In genomic region chr17:56937688-56938087, GRCh38 we compare ENCODE assay signal across 19 cellular contexts. TPM values are rescaled to one million over a fixed set of nuclear protein-coding genes. Genes with fewer than 3 reads are reported as not detected.
DNase-seq lines count a peak whose midpoint lies in the region; ATAC-seq, FAIRE-seq and TF ChIP-seq lines count a peak whose summit lies in the region.
"Had no signal": no experiment of that assay in that cellular context is flagged by ENCODE, and none has a peak within 500 bp of the region (broad histone marks: within the 10 kb centered on the region; RNA-seq: fewer than 3 reads in every experiment).

No MANE protein-coding gene starts in this region.

- 0 out of 2 replicates have a peak, but pooled peaks cover 4% of the 10 kb centered on the region for H3F3A ChIP-seq in GM23248 (ENCODE audit: insufficient read depth)

- peak overlapping the region; percentile 7 for H3K27ac Mint-ChIP-seq in activated T-cell treated with anti-CD3 and anti-CD28 coated beads, Interleukin-2, amount 50 U/mL, for 24 hours
- peak overlapping the region; percentile 89 for H3K27ac Mint-ChIP-seq in activated T-helper 17 cell treated with anti-CD3 and anti-CD28 coated beads, Interleukin-2, amount 50 U/mL, for 72 hours
- H3K27ac Mint-ChIP-seq in osteocyte (ENCODE audit: unreplicated experiment): no peak overlapping the region
- H3K27ac Mint-ChIP-seq: CD8-positive, alpha-beta T cell; endodermal cell had no signal

- H3K79me2 ChIP-seq in GM23248 (ENCODE audit: insufficient read depth): no peaks in the 10 kb centered on the region
- H3K79me2 ChIP-seq in HepG2 (ENCODE audit: insufficient read depth, low read length): no peaks in the 10 kb centered on the region

- 67 to 79% methylated on average over 2 of the region's 2 CpGs for WGBS in GM23248 (ENCODE audit: low coverage in 1 of 2, low lambda C conversion rate in 2 of 2, missing lambda C conversion rate in 2 of 2), 2 experiments
- WGBS in HepG2 (ENCODE audit: low lambda C conversion rate): 80% methylated on average over 2 of the region's 2 CpGs

- POLR2A ChIA-PET in HepG2 (lab: Yijun Ruan, JAX): interaction anchor here (1.0 kb wide), 1 partner anchor 24 kb away, joined by 4 read pairs; the partner anchor contains the start of gene TRIM25

- no peak for DNase-seq in activated T-cell treated with anti-CD3 and anti-CD28 coated beads, Interleukin-2, amount 50 U/mL, for 24 hours
- no peak for DNase-seq in activated T-cell treated with anti-CD3 and anti-CD28 coated beads, Interleukin-2, amount 50 U/mL, for 48 hours
- DNase-seq in GM23248: peak; percentile 25
- no peak for DNase-seq in HepG2 (ENCODE audit: low spot score)
- DNase-seq in osteocyte (ENCODE audit: extremely low spot score, unreplicated experiment): no peak
- no peak for DNase-seq in DMS 273 treated with DMSO at 0.1 percent for 48 hours (lab: John Stamatoyannopoulos, UW)
- DNase-seq: activated CD4-positive, alpha-beta T cell treated with anti-CD3 and anti-CD28 coated beads, Interleukin-2, amount 50 U/mL, for 48 hours; activated effector memory CD4-positive, alpha-beta T cell treated with Interleukin-2 at 50 U/mL for 16 hours; CD8-positive, alpha-beta T cell; endodermal cell; Karpas-422; left lung; NCI-H2171; NCI-H526 treated with DMSO at 0.1 percent for 48 hours; pancreas; stimulated activated CD4-positive, alpha-beta T cell treated with anti-CD3 and anti-CD28 coated beads, Interleukin-2, amount 100 ng/mL, for 24 hours had no signal

- CTCF ChIA-PET in HepG2 (lab: Yijun Ruan, JAX; ENCODE audit: low intra/inter-chr PET ratio, low total read pairs): interaction anchor here (1.2 to 3.3 kb wide), 2 partner anchors 118 kb away, joined by 4 to 45 read pairs; no protein-coding TSS in a partner anchor

- H4K20me1 ChIP-seq in GM23248 (ENCODE audit: insufficient read depth): no peaks in the 10 kb centered on the region
- H4K20me1 ChIP-seq in HepG2 (ENCODE audit: insufficient read depth, low read length): peaks cover 3% of the 10 kb centered on the region

- H3K4me1 ChIP-seq in GM23248 (ENCODE audit: insufficient read depth) (peaks cover 6% of the 10 kb centered on the region), HepG2 (ENCODE audit: insufficient read depth, low read length) (peaks cover 19% of the 10 kb centered on the region)
- H3K4me1 ChIP-seq: pancreas had no signal

- H3K9me3 ChIP-seq in GM23248 (ENCODE audit: low read depth) (no peaks in the 10 kb centered on the region), HepG2 (ENCODE audit: low read length) (no peaks in the 10 kb centered on the region)
- H3K9me3 ChIP-seq: left lung, pancreas had no signal

- H3K36me3 ChIP-seq in GM23248 (ENCODE audit: low read depth): peaks cover 25% of the 10 kb centered on the region; the same call in 1 of the 2 replicates
- H3K36me3 ChIP-seq in HepG2 (replicated peaks in 1 of 2; ENCODE audit: control insufficient read depth in 1 of 2, insufficient read depth in 2 of 2, low read length in 2 of 2): peaks cover 8 to 54% of the 10 kb centered on the region in 2 experiments

- no peaks in the 10 kb centered on the region for H3K9me2 ChIP-seq in GM23248 (ENCODE audit: insufficient read depth)

- no peak for TF ChIP-seq POLR2A in HepG2 (IDR thresholded peaks at IDR 0.05; ENCODE audit: insufficient read depth in 1 of 2, low read depth in 2 of 2, low read length in 2 of 2)

- H3K27me3 ChIP-seq in GM23248 (replicated peaks; ENCODE audit: insufficient read depth) (no peaks in the 10 kb centered on the region), HepG2 (ENCODE audit: control insufficient read depth in 1 of 2, insufficient read depth in 2 of 2, low read length in 2 of 2) (no peaks in the 10 kb centered on the region)
- H3K27me3 ChIP-seq: left lung, pancreas had no signal

- TF ChIP-seq EP300 in HepG2 (IDR thresholded peaks at IDR 0.05; ENCODE audit: low read depth in 2 of 2, low read length in 2 of 2): no peak
- no peak for TF ChIP-seq EP300 in HepG2 (CRISPR knock-in tag; IDR thresholded peaks at IDR 0.05; ENCODE audit: borderline replicate concordance)

- H3K4me1 Mint-ChIP-seq in activated T-cell treated with anti-CD3 and anti-CD28 coated beads, Interleukin-2, amount 50 U/mL, for 24 hours (ENCODE audit: low read depth): peaks cover 22% of the 10 kb centered on the region
- peaks cover 15% of the 10 kb centered on the region for H3K4me1 Mint-ChIP-seq in activated T-helper 17 cell treated with anti-CD3 and anti-CD28 coated beads, Interleukin-2, amount 50 U/mL, for 72 hours
- H3K4me1 Mint-ChIP-seq in osteocyte (ENCODE audit: unreplicated experiment): no peaks in the 10 kb centered on the region
- H3K4me1 Mint-ChIP-seq: endodermal cell had no signal

- no peak overlapping the region for H3K4me3 Mint-ChIP-seq in activated T-cell treated with anti-CD3 and anti-CD28 coated beads, Interleukin-2, amount 50 U/mL, for 24 hours
- peak overlapping the region; percentile 56 for H3K4me3 Mint-ChIP-seq in activated T-helper 17 cell treated with anti-CD3 and anti-CD28 coated beads, Interleukin-2, amount 50 U/mL, for 72 hours
- no peak overlapping the region for H3K4me3 Mint-ChIP-seq in osteocyte (ENCODE audit: unreplicated experiment)
- H3K4me3 Mint-ChIP-seq: CD8-positive, alpha-beta T cell; endodermal cell had no signal

- no peaks in the 10 kb centered on the region for H3K27me3 Mint-ChIP-seq in activated T-cell treated with anti-CD3 and anti-CD28 coated beads, Interleukin-2, amount 50 U/mL, for 24 hours
- H3K27me3 Mint-ChIP-seq in activated T-helper 17 cell treated with anti-CD3 and anti-CD28 coated beads, Interleukin-2, amount 50 U/mL, for 72 hours: no peaks in the 10 kb centered on the region
- no peaks in the 10 kb centered on the region for H3K27me3 Mint-ChIP-seq in osteocyte (ENCODE audit: unreplicated experiment)

- H3K27ac ChIP-seq in GM23248 (no peak overlapping the region), HepG2 (ENCODE audit: extremely low read length, insufficient read depth, low read length) (no peak overlapping the region)
- H3K27ac ChIP-seq: left lung, pancreas had no signal

- intact Hi-C loops in HepG2 (cut with micrococcal nuclease; ENCODE audit: unreplicated experiment): no loop called here

- H3K4me2 ChIP-seq in GM23248 (ENCODE audit: unreplicated experiment) (no peak overlapping the region), HepG2 (ENCODE audit: low read depth, low read length) (no peak overlapping the region)

- no peak overlapping the region for H3K4me3 ChIP-seq in GM23248
- no peak overlapping the region for H3K4me3 ChIP-seq in HepG2 (replicated peaks in 1 of 3; ENCODE audit: insufficient read depth in 1 of 3, low read depth in 2 of 3, low read length in 3 of 3)
- H3K4me3 ChIP-seq: left lung, pancreas had no signal

- in situ Hi-C loops in GM23248 (cut with MboI): no loop called here
- in situ Hi-C loops in HepG2 (cut with HindIII; ENCODE audit: extremely low pct_ligation_motif_present, low pct_unique_long_range_greater_than_20kb): no loop called here

- no peak for FAIRE-seq in HepG2 (lab: Jason Lieb, UNC)
- FAIRE-seq: pancreas, urothelium cell line had no signal

- TF ChIP-seq RAD21 in HepG2 (CRISPR knock-in tag; IDR thresholded peaks at IDR 0.05): no peak

- no TSS peak for BruUV-seq in HepG2 (replicated peaks; lab: Mats Ljungman, UMichigan)

- H2AFZ ChIP-seq in GM23248 (no peak overlapping the region), HepG2 (ENCODE audit: low read length) (no peak overlapping the region)

- peaks cover 86% of the 10 kb centered on the region for H3K36me3 Mint-ChIP-seq in activated T-cell treated with anti-CD3 and anti-CD28 coated beads, Interleukin-2, amount 50 U/mL, for 24 hours (ENCODE audit: low read depth)
- peaks cover 90% of the 10 kb centered on the region for H3K36me3 Mint-ChIP-seq in activated T-helper 17 cell treated with anti-CD3 and anti-CD28 coated beads, Interleukin-2, amount 50 U/mL, for 72 hours (ENCODE audit: low read depth)
- peaks cover 44% of the 10 kb centered on the region for H3K36me3 Mint-ChIP-seq in osteocyte (ENCODE audit: unreplicated experiment)

- peak; percentile 34 for ATAC-seq in activated T-helper 17 cell treated with anti-CD3 and anti-CD28 coated beads, Interleukin-2, amount 50 U/mL, for 72 hours (replicated peaks)
- ATAC-seq in HepG2 (no peak), HG03039 (IDR thresholded peaks at IDR 0.05; ENCODE audit: unreplicated experiment) (no peak)
- ATAC-seq: CD8-positive, alpha-beta T cell; left lung; pancreas had no signal

- H3K9ac ChIP-seq in GM23248 (no peak overlapping the region), HepG2 (ENCODE audit: insufficient read depth, low read depth, low read length) (no peak overlapping the region)

- no peaks in the 10 kb centered on the region for H3K9me3 Mint-ChIP-seq in activated T-cell treated with anti-CD3 and anti-CD28 coated beads, Interleukin-2, amount 50 U/mL, for 24 hours
- no peaks in the 10 kb centered on the region for H3K9me3 Mint-ChIP-seq in activated T-helper 17 cell treated with anti-CD3 and anti-CD28 coated beads, Interleukin-2, amount 50 U/mL, for 72 hours
- H3K9me3 Mint-ChIP-seq in osteocyte (ENCODE audit: unreplicated experiment): no peaks in the 10 kb centered on the region
- H3K9me3 Mint-ChIP-seq: CD8-positive, alpha-beta T cell had no signal

- TF ChIP-seq CTCF in HepG2 (CRISPR knock-in tag; IDR thresholded peaks at IDR 0.05) (no peak), osteocyte (IDR thresholded peaks at IDR 0.05) (no peak)

RNA-seq across cellular contexts. Expression of gene COIL, which starts 23.2 kb away (rescaled TPM):
- 10.7 and 10.9 TPM in 2 replicates for total RNA-seq in GM23248 (2014; rRNA removed; shearing (Covaris generic))
- 9.5 and 10.5 TPM in 2 replicates for polyA plus RNA-seq in GM23248 (2016; fragmentation: Nextera tagmentation; extraction: Ambion mirVana)
- 10 to 100 TPM; 23.1 to 24.4 TPM for total RNA-seq in activated T-helper 17 cell treated with anti-CD3 and anti-CD28 coated beads, Interleukin-2, amount 50 U/mL, for 72 hours
- 29.4 and 39.0 TPM in 2 replicates for total RNA-seq in HepG2 (2016; rRNA removed; fragmentation: Illumina TruSeq; extraction: Trizol)
- total RNA-seq in HepG2 (2016; cell fraction: cytosol; rRNA removed; fragmentation: Illumina TruSeq; extraction: Trizol; ENCODE audit: low read depth): 6.3 and 7.1 TPM in 2 replicates
- total RNA-seq in HepG2 (2016; cell fraction: insoluble cytoplasmic fraction; rRNA removed; fragmentation: Illumina TruSeq; extraction: Trizol): 30.1 and 39.1 TPM in 2 replicates
- total RNA-seq in HepG2 (2016; cell fraction: membrane; rRNA removed; fragmentation: Illumina TruSeq; extraction: Trizol): 15.5 and 19.2 TPM in 2 replicates
- total RNA-seq in HepG2 (2016; cell fraction: nucleus; rRNA removed; fragmentation: Illumina TruSeq; extraction: Trizol): 22.5 and 22.8 TPM in 2 replicates
- 5.7 and 8.1 TPM in 2 replicates for polyA plus RNA-seq in HepG2 (2011; rRNA removed)
- polyA plus RNA-seq in HepG2 (2011; cell fraction: cytosol; rRNA removed): 3.4 and 4.6 TPM in 2 replicates
- 4.1 and 5.2 TPM in 2 replicates for polyA plus RNA-seq in HepG2 (2011; cell fraction: nucleus; rRNA removed)
- 9.5 and 14.7 TPM in 2 replicates for polyA plus RNA-seq in HepG2 (2012)
- 3.3 and 3.7 TPM in 2 replicates for polyA plus RNA-seq in HepG2 (2016; cell fraction: cytosol; fragmentation: Illumina TruSeq; extraction: Trizol; ENCODE audit: low read depth)
- polyA plus RNA-seq in HepG2 (2016; cell fraction: insoluble cytoplasmic fraction; fragmentation: Illumina TruSeq; extraction: Trizol; ENCODE audit: low read depth): 35.9 and 36.8 TPM in 2 replicates
- polyA plus RNA-seq in HepG2 (2016; cell fraction: membrane; fragmentation: Illumina TruSeq; extraction: Trizol; ENCODE audit: low read depth): 6.7 and 7.4 TPM in 2 replicates
- 29.1 and 29.2 TPM in 2 replicates for polyA plus RNA-seq in HepG2 (2016; cell fraction: nucleus; fragmentation: Illumina TruSeq; extraction: Trizol; ENCODE audit: insufficient read depth, low read depth)
- polyA minus RNA-seq in HepG2 (2011; rRNA and poly(A)+ RNA removed; ENCODE audit: low replicate concordance): 4.9 and 6.4 TPM in 2 replicates
- 3.8 and 4.4 TPM in 2 replicates for polyA minus RNA-seq in HepG2 (2011; cell fraction: cytosol; rRNA and poly(A)+ RNA removed)
- 9.0 and 10.3 TPM in 2 replicates for polyA minus RNA-seq in HepG2 (2011; cell fraction: nucleus; rRNA and poly(A)+ RNA removed)
- 14.9 and 15.2 TPM in 2 replicates for total RNA-seq in osteocyte

RNA-seq across cellular contexts. Expression of gene TRIM25, which starts 23.8 kb away (rescaled TPM):
- 25.7 and 27.3 TPM in 2 replicates for total RNA-seq in GM23248 (2014; rRNA removed; shearing (Covaris generic))
- polyA plus RNA-seq in GM23248 (2016; fragmentation: Nextera tagmentation; extraction: Ambion mirVana) (22.2 and 22.8 TPM in 2 replicates), HepG2 (2011; rRNA removed) (30.8 and 37.6 TPM in 2 replicates)
- total RNA-seq in activated T-helper 17 cell treated with anti-CD3 and anti-CD28 coated beads, Interleukin-2, amount 50 U/mL, for 72 hours: 100 to 1,000 TPM; 121 to 285 TPM
- total RNA-seq in HepG2 (2016; rRNA removed; fragmentation: Illumina TruSeq; extraction: Trizol) (38.3 and 42.2 TPM in 2 replicates), osteocyte (28.1 and 35.1 TPM in 2 replicates)
- total RNA-seq in HepG2 (2016; cell fraction: cytosol; rRNA removed; fragmentation: Illumina TruSeq; extraction: Trizol; ENCODE audit: low read depth): 11.5 and 12.7 TPM in 2 replicates
- 30.2 and 40.2 TPM in 2 replicates for total RNA-seq in HepG2 (2016; cell fraction: insoluble cytoplasmic fraction; rRNA removed; fragmentation: Illumina TruSeq; extraction: Trizol)
- 13.6 and 14.8 TPM in 2 replicates for total RNA-seq in HepG2 (2016; cell fraction: membrane; rRNA removed; fragmentation: Illumina TruSeq; extraction: Trizol)
- 60.9 and 76.8 TPM in 2 replicates for total RNA-seq in HepG2 (2016; cell fraction: nucleus; rRNA removed; fragmentation: Illumina TruSeq; extraction: Trizol)
- polyA plus RNA-seq in HepG2 (2011; cell fraction: cytosol; rRNA removed): 17.8 and 19.0 TPM in 2 replicates
- polyA plus RNA-seq in HepG2 (2011; cell fraction: nucleus; rRNA removed): 100 and 122 TPM in 2 replicates
- 34.2 and 35.8 TPM in 2 replicates for polyA plus RNA-seq in HepG2 (2012)
- polyA plus RNA-seq in HepG2 (2016; cell fraction: cytosol; fragmentation: Illumina TruSeq; extraction: Trizol; ENCODE audit: low read depth): 1.8 and 2.0 TPM in 2 replicates
- 32.0 and 43.7 TPM in 2 replicates for polyA plus RNA-seq in HepG2 (2016; cell fraction: insoluble cytoplasmic fraction; fragmentation: Illumina TruSeq; extraction: Trizol; ENCODE audit: low read depth)
- 5.0 and 6.2 TPM in 2 replicates for polyA plus RNA-seq in HepG2 (2016; cell fraction: membrane; fragmentation: Illumina TruSeq; extraction: Trizol; ENCODE audit: low read depth)
- polyA plus RNA-seq in HepG2 (2016; cell fraction: nucleus; fragmentation: Illumina TruSeq; extraction: Trizol; ENCODE audit: insufficient read depth, low read depth): 104 and 121 TPM in 2 replicates
- polyA minus RNA-seq in HepG2 (2011; rRNA and poly(A)+ RNA removed; ENCODE audit: low replicate concordance): 51.6 and 77.7 TPM in 2 replicates
- 27.8 and 28.2 TPM in 2 replicates for polyA minus RNA-seq in HepG2 (2011; cell fraction: cytosol; rRNA and poly(A)+ RNA removed)
- 64.4 and 71.0 TPM in 2 replicates for polyA minus RNA-seq in HepG2 (2011; cell fraction: nucleus; rRNA and poly(A)+ RNA removed)

RNA-seq across cellular contexts. Expression of gene SCPEP1, which starts 40.2 kb away (rescaled TPM):
- total RNA-seq in GM23248 (2014; rRNA removed; shearing (Covaris generic)): 31.0 and 36.0 TPM in 2 replicates
- polyA plus RNA-seq in GM23248 (2016; fragmentation: Nextera tagmentation; extraction: Ambion mirVana): 40.7 and 42.0 TPM in 2 replicates
- total RNA-seq in activated T-helper 17 cell treated with anti-CD3 and anti-CD28 coated beads, Interleukin-2, amount 50 U/mL, for 72 hours: 10 to 100 TPM; 22.8 to 31.9 TPM
- 12.3 and 27.3 TPM in 2 replicates for total RNA-seq in HepG2 (2016; rRNA removed; fragmentation: Illumina TruSeq; extraction: Trizol)
- total RNA-seq in HepG2 (2016; cell fraction: cytosol; rRNA removed; fragmentation: Illumina TruSeq; extraction: Trizol; ENCODE audit: low read depth): 1.9 and 2.5 TPM in 2 replicates
- total RNA-seq in HepG2 (2016; cell fraction: insoluble cytoplasmic fraction; rRNA removed; fragmentation: Illumina TruSeq; extraction: Trizol): 13.5 and 27.2 TPM in 2 replicates
- 5.4 TPM in 2 replicates for total RNA-seq in HepG2 (2016; cell fraction: membrane; rRNA removed; fragmentation: Illumina TruSeq; extraction: Trizol)
- 18.9 and 24.3 TPM in 2 replicates for total RNA-seq in HepG2 (2016; cell fraction: nucleus; rRNA removed; fragmentation: Illumina TruSeq; extraction: Trizol)
- polyA plus RNA-seq in HepG2 (2011; rRNA removed): 20.9 and 24.3 TPM in 2 replicates
- 12.8 and 18.3 TPM in 2 replicates for polyA plus RNA-seq in HepG2 (2011; cell fraction: cytosol; rRNA removed)
- polyA plus RNA-seq in HepG2 (2011; cell fraction: nucleus; rRNA removed): 17.7 and 24.2 TPM in 2 replicates
- polyA plus RNA-seq in HepG2 (2012): 23.2 and 26.2 TPM in 2 replicates
- 1.6 and 1.8 TPM in 2 replicates for polyA plus RNA-seq in HepG2 (2016; cell fraction: cytosol; fragmentation: Illumina TruSeq; extraction: Trizol; ENCODE audit: low read depth)
- 10.5 and 11.5 TPM in 2 replicates for polyA plus RNA-seq in HepG2 (2016; cell fraction: insoluble cytoplasmic fraction; fragmentation: Illumina TruSeq; extraction: Trizol; ENCODE audit: low read depth)
- 2.4 and 3.1 TPM in 2 replicates for polyA plus RNA-seq in HepG2 (2016; cell fraction: membrane; fragmentation: Illumina TruSeq; extraction: Trizol; ENCODE audit: low read depth)
- polyA plus RNA-seq in HepG2 (2016; cell fraction: nucleus; fragmentation: Illumina TruSeq; extraction: Trizol; ENCODE audit: insufficient read depth, low read depth): 32.8 and 38.7 TPM in 2 replicates
- 8.0 and 10.3 TPM in 2 replicates for polyA minus RNA-seq in HepG2 (2011; rRNA and poly(A)+ RNA removed; ENCODE audit: low replicate concordance)
- polyA minus RNA-seq in HepG2 (2011; cell fraction: cytosol; rRNA and poly(A)+ RNA removed): 11.0 and 11.7 TPM in 2 replicates
- polyA minus RNA-seq in HepG2 (2011; cell fraction: nucleus; rRNA and poly(A)+ RNA removed): 6.5 and 7.5 TPM in 2 replicates
- 68.9 and 75.2 TPM in 2 replicates for total RNA-seq in osteocyte
